ENCODE assay signal across 1 cellular context in genomic region chr6:160239929-160240690, GRCh38.
TF ChIP-seq lines count a peak whose summit lies in the region.

No MANE protein-coding gene starts in this region.

TF ChIP-seq in A549, 52 proteins besides CTCF, POLR2A, EP300 and RAD21 (continued from another document):
- TF ChIP-seq ELK1 (IDR thresholded peaks at IDR 0.05; ENCODE audit: low read depth, low read length) (no peak), ZFP36 (IDR thresholded peaks at IDR 0.05; ENCODE audit: borderline replicate concordance, partially characterized antibody) (no peak)
